31 cellular contexts compared by ENCODE assay signal in genomic region chr11:123696183-123696582, GRCh38. TPM values are rescaled to one million over a fixed set of nuclear protein-coding genes. Genes with fewer than 3 reads are reported as not detected.
A peak's percentile ranks its signal among the peaks of the same experiment; 100 is the strongest.
DNase-seq lines count a peak whose midpoint lies in the region; ATAC-seq and TF ChIP-seq lines count a peak whose summit lies in the region.
"Had no signal": no experiment of that assay in that cellular context is flagged by ENCODE, and none has a peak within 500 bp of the region (broad histone marks: within the 10 kb centered on the region; RNA-seq: fewer than 3 reads in every experiment).

No MANE protein-coding gene starts in this region.

- no peak overlapping the region for H3K18ac ChIP-seq in mesendoderm (ENCODE audit: low read length)

- H3K4ac ChIP-seq in mesendoderm (ENCODE audit: low read depth, low read length), result no peak overlapping the region

- H3K4me3 Mint-ChIP-seq in HFFc6, result no peak overlapping the region
- H3K4me3 Mint-ChIP-seq in chondrocyte (ENCODE audit: unreplicated experiment), result no peak overlapping the region
- H3K4me3 Mint-ChIP-seq: activated T-cell treated with anti-CD3 and anti-CD28 coated beads, Interleukin-2, amount 50 U/mL, for 72 hours; brain; stimulated activated naive CD8-positive, alpha-beta T cell treated with anti-CD3 and anti-CD28 coated beads, Interleukin-15, amount 100 ng/mL, for 72 hours had no signal

- no peak overlapping the region for H3K4me2 ChIP-seq in mesendoderm (ENCODE audit: low read length)

- H3K36me3 Mint-ChIP-seq in HFFc6 (ENCODE audit: low read depth) (no peaks in the 10 kb centered on the region), chondrocyte (ENCODE audit: low read depth) (no peaks in the 10 kb centered on the region)
- H3K36me3 Mint-ChIP-seq: brain had no signal

- no peak for ATAC-seq in HG03280 (IDR thresholded peaks at IDR 0.05; ENCODE audit: unreplicated experiment)
- ATAC-seq: activated T-cell treated with anti-CD3 and anti-CD28 coated beads, Interleukin-2, amount 50 U/mL, for 72 hours; left colon; stimulated activated naive CD8-positive, alpha-beta T cell treated with anti-CD3 and anti-CD28 coated beads, Interleukin-15, amount 100 ng/mL, for 72 hours had no signal

- H3K23ac ChIP-seq in mesendoderm (ENCODE audit: low read length), result no peak overlapping the region

- DNase-seq in AG10803 (ENCODE audit: low read depth) (peak; percentile 36), HFFc6 (peak; percentile 38), chondrocyte (ENCODE audit: low spot score) (no peak), mesendoderm (peak; percentile 31), substantia nigra (lab: John Stamatoyannopoulos, UW) (no peak)
- DNase-seq in activated naive CD4-positive, alpha-beta T cell treated with anti-CD3 and anti-CD28 coated beads, Interleukin-2, amount 50 U/mL, for 16 hours, result no peak
- DNase-seq in activated CD4-positive, alpha-beta T cell treated with anti-CD3 and anti-CD28 coated beads, Interleukin-2, amount 50 U/mL, for 1 hour, result no peak
- DNase-seq: activated CD4-positive, alpha-beta T cell treated with anti-CD3 and anti-CD28 coated beads, Interleukin-2, amount 50 U/mL, for 4 hours; activated CD4-positive, CD25-positive, alpha-beta regulatory T cell; activated naive CD4-positive, alpha-beta T cell; activated T-cell treated with anti-CD3 and anti-CD28 coated beads, Interleukin-2, amount 50 U/mL, for 72 hours; adrenal gland; COR-L47; foreskin melanocyte; GF-D8; left colon; NCI-H1092 treated with DMSO at 0.1 percent for 48 hours; NCI-H2029; NCI-H524 treated with DMSO at 0.1 percent for 48 hours; nucleus accumbens; Peyer's patch; SIG-M5; stimulated activated naive CD8-positive, alpha-beta T cell treated with anti-CD3 and anti-CD28 coated beads, Interleukin-15, amount 100 ng/mL, for 72 hours had no signal

- H3K27ac ChIP-seq in mesendoderm (ENCODE audit: low read depth, low read length) (no peak overlapping the region), substantia nigra (ENCODE audit: low read depth, low read length, poor library complexity, severe bottlenecking) (no peak overlapping the region)
- H3K27ac ChIP-seq: adrenal gland, epithelial cell of prostate, Peyer's patch, skin epidermis, tibial nerve had no signal

- no peak overlapping the region for H2BK15ac ChIP-seq in mesendoderm (replicated peaks; ENCODE audit: low read depth)

- H3K27me3 ChIP-seq in mesendoderm (ENCODE audit: insufficient read depth, low read length, poor library complexity), result no peaks in the 10 kb centered on the region
- H3K27me3 ChIP-seq: Peyer's patch had no signal

- no peaks in the 10 kb centered on the region for H3K79me2 ChIP-seq in mesendoderm (ENCODE audit: control insufficient read depth, insufficient read depth, low read length)

- H3K79me1 ChIP-seq in mesendoderm (ENCODE audit: low read length), result no peaks in the 10 kb centered on the region

- TF ChIP-seq CTCF in AG10803 (conservative IDR thresholded peaks at IDR 0.05; ENCODE audit: low read length) (no peak; the same call in 1 of the 2 replicates), HFFc6 (IDR thresholded peaks at IDR 0.05) (peak; percentile 62; the same call in 1 of the 2 replicates), chondrocyte (IDR thresholded peaks at IDR 0.05) (peak; percentile 27)

- H3K4me1 ChIP-seq in mesendoderm (ENCODE audit: control insufficient read depth, low read depth, low read length), result no peaks in the 10 kb centered on the region
- H3K4me1 ChIP-seq: adrenal gland, Peyer's patch, tibial nerve had no signal

- no peak overlapping the region for H2BK120ac ChIP-seq in mesendoderm (ENCODE audit: low read depth, low read length)

- H4K8ac ChIP-seq in mesendoderm (ENCODE audit: low read depth, low read length), result no peak overlapping the region

- no peak overlapping the region for H2BK5ac ChIP-seq in mesendoderm (ENCODE audit: low read length)

- H3K4me1 Mint-ChIP-seq in HFFc6 (ENCODE audit: low read depth) (no peaks in the 10 kb centered on the region), chondrocyte (ENCODE audit: low read depth) (no peaks in the 10 kb centered on the region)
- H3K4me1 Mint-ChIP-seq: stimulated activated naive CD8-positive, alpha-beta T cell treated with anti-CD3 and anti-CD28 coated beads, Interleukin-15, amount 100 ng/mL, for 72 hours had no signal

- no peak overlapping the region for H2AK5ac ChIP-seq in mesendoderm (ENCODE audit: low read length)

- no peak overlapping the region for H4K5ac ChIP-seq in mesendoderm (ENCODE audit: low read length)

- H3K9me3 Mint-ChIP-seq in HFFc6 (no peaks in the 10 kb centered on the region), chondrocyte (ENCODE audit: low read depth) (peaks cover 2% of the 10 kb centered on the region)
- H3K9me3 Mint-ChIP-seq: activated T-cell treated with anti-CD3 and anti-CD28 coated beads, Interleukin-2, amount 50 U/mL, for 72 hours; brain; stimulated activated naive CD8-positive, alpha-beta T cell treated with anti-CD3 and anti-CD28 coated beads, Interleukin-15, amount 100 ng/mL, for 72 hours had no signal

- H3K27me3 Mint-ChIP-seq in HFFc6 (ENCODE audit: insufficient read depth), result peaks cover 57% of the 10 kb centered on the region
- peaks cover 32% of the 10 kb centered on the region for H3K27me3 Mint-ChIP-seq in chondrocyte (ENCODE audit: low read depth)

- no peak overlapping the region for H3K56ac ChIP-seq in mesendoderm (ENCODE audit: low read length)

- H3K4me3 ChIP-seq in AG10803 (ENCODE audit: low read length) (no peak overlapping the region), mesendoderm (ENCODE audit: low read length) (no peak overlapping the region)
- H3K4me3 ChIP-seq: adrenal gland, Peyer's patch, skin epidermis, tibial nerve had no signal

- no CpG with 5 or more reads among the region's 2 CpGs for WGBS in mesendoderm (ENCODE audit: extremely low coverage, insufficient coverage, low lambda C conversion rate)

- H3K27ac Mint-ChIP-seq in HFFc6 (no peak overlapping the region), chondrocyte (ENCODE audit: unreplicated experiment) (no peak overlapping the region)
- H3K27ac Mint-ChIP-seq: activated T-cell treated with anti-CD3 and anti-CD28 coated beads, Interleukin-2, amount 50 U/mL, for 72 hours; stimulated activated naive CD8-positive, alpha-beta T cell treated with anti-CD3 and anti-CD28 coated beads, Interleukin-15, amount 100 ng/mL, for 72 hours had no signal

- no peaks in the 10 kb centered on the region for H3K36me3 ChIP-seq in mesendoderm (ENCODE audit: control insufficient read depth, insufficient read depth, low read length)
- H3K36me3 ChIP-seq: adrenal gland, Peyer's patch, tibial nerve had no signal

- H3K9ac ChIP-seq in mesendoderm (ENCODE audit: low read length), result no peak overlapping the region

RNA-seq across cellular contexts. Expression of gene SCN3B, which starts 41.8 kb away (rescaled TPM):
- not detected for total RNA-seq in HFFc6 (2021; fragmentation: NEBNext Ultra II Directional; extraction: Animal tissue kit (Norgen Biotek cat#: 25700))
- total RNA-seq in chondrocyte, result 0.15 to 0.62 TPM (median 0.45 TPM) in 3 replicates
- 0.53 TPM for polyA plus RNA-seq in mesendoderm (2013, experiment 1 of 2)
- 0.66 TPM for polyA plus RNA-seq in mesendoderm (2013, experiment 2 of 2)

RNA-seq across cellular contexts. Expression of gene ZNF202, which starts 45.3 kb away (rescaled TPM):
- total RNA-seq in HFFc6 (2021; fragmentation: NEBNext Ultra II Directional; extraction: Animal tissue kit (Norgen Biotek cat#: 25700)), result 1 to 10 TPM; 5.4 to 8.3 (median 6.8) TPM
- 7.4 to 10.0 TPM (median 8.3 TPM) in 3 replicates for total RNA-seq in chondrocyte
- 16.8 TPM for polyA plus RNA-seq in mesendoderm (2013, experiment 1 of 2)
- 18.7 TPM for polyA plus RNA-seq in mesendoderm (2013, experiment 2 of 2)

RNA-seq across cellular contexts. Expression of gene OR6X1, which starts 58.1 kb away (rescaled TPM):
- total RNA-seq in HFFc6 (2021; fragmentation: NEBNext Ultra II Directional; extraction: Animal tissue kit (Norgen Biotek cat#: 25700)), result not detected
- total RNA-seq in chondrocyte, result not detected in 3 replicates
- polyA plus RNA-seq in mesendoderm (2013, experiment 1 of 2), result not detected
- polyA plus RNA-seq in mesendoderm (2013, experiment 2 of 2), result not detected
- total RNA-seq: activated T-cell treated with anti-CD3 and anti-CD28 coated beads, Interleukin-2, amount 50 U/mL, for 72 hours; adrenal gland; left colon; myocyte; Peyer's patch; pulmonary artery endothelial cell; tibial nerve had no signal
- polyA plus RNA-seq: adrenal gland, BJ had no signal

Comparison
In these comparisons a context has a peak if more than half of its experiments do, and no peak if none do; other contexts are left out.
1. DNase-seq: peak in AG10803 (single experiment), HFFc6 (single experiment) and mesendoderm (single experiment); none in chondrocyte (single experiment), activated naive CD4-positive, alpha-beta T cell treated with anti-CD3 and anti-CD28 coated beads, Interleukin-2, amount 50 U/mL, for 16 hours (single experiment), activated CD4-positive, alpha-beta T cell treated with anti-CD3 and anti-CD28 coated beads, Interleukin-2, amount 50 U/mL, for 1 hour (single experiment) and substantia nigra (0 of 49).